16 cellular contexts compared by ENCODE assay signal in the genomic region with DNA sequence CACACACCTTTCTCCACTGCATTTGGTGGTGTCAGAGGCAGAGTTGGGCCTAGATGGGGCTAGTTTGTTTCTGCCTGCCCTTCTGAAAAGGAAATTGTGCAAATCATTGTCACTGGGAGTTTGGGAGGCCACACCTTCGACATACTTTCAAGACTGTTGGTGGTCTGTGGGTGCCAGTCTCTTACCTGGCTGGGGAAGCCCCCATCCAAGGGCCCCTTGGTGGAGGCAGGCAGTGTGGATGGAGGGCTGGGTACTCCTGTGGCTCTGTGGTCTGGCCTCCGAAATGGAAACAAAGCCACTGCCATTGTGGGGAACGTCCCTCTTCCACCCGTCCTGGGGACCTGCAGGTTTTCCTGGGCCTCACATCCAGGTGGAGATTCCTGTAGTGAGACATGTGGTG. TPM values are rescaled to one million over a fixed set of nuclear protein-coding genes. Genes with fewer than 3 reads are reported as not detected.
DNase-seq lines count a peak whose midpoint lies in the region; ATAC-seq and TF ChIP-seq lines count a peak whose summit lies in the region.
"Had no signal": no experiment of that assay in that cellular context is flagged by ENCODE, and none has a peak within 500 bp of the region (broad histone marks: within the 10 kb centered on the region; RNA-seq: fewer than 3 reads in every experiment).

No MANE protein-coding gene starts in this region.

- TF ChIP-seq CTCF in CD8-positive, alpha-beta T cell (IDR thresholded peaks at IDR 0.05): no peak
- TF ChIP-seq CTCF in RWPE1 (conservative IDR thresholded peaks at IDR 0.05; ENCODE audit: low read depth) (no peak), foreskin keratinocyte (conservative IDR thresholded peaks at IDR 0.05) (no peak)

- DNase-seq in CD8-positive, alpha-beta T cell: no peak
- DNase-seq in RWPE1 (ENCODE audit: low spot score) (no peak), epithelial cell of prostate (ENCODE audit: low read depth, low spot score) (no peak), KBM-7 (no peak), foreskin keratinocyte (no peak), AML-193 (lab: John Stamatoyannopoulos, UW) (no peak)
- no peak for DNase-seq in stimulated activated effector memory CD8-positive, alpha-beta T cell treated with anti-CD3 and anti-CD28 coated beads, Interleukin-12 subunit alpha, Interleukin-12 subunit beta, amount 100 ng/mL, for 72 hours (ENCODE audit: low spot score in 2 of 2)
- DNase-seq: activated CD4-positive, alpha-beta T cell treated with anti-CD3 and anti-CD28 coated beads for 4 hours; aorta; NCI-H1048; NCI-H2171 treated with DMSO at 0.1 percent for 48 hours; SHP77 treated with DMSO at 0.1 percent for 48 hours; stimulated activated naive B cell treated with anti-CD40 and anti-IgM and Interleukin-4, amounts not matched to agents 10 μg/mL and 1 μg/mL and 100 μg/mL, for 72 hours; T1000 had no signal

- H3K4me3 ChIP-seq in CD8-positive, alpha-beta T cell (ENCODE audit: low read depth, low read length): no peak overlapping the region

- no peaks in the 10 kb centered on the region for H3K9me3 ChIP-seq in CD8-positive, alpha-beta T cell (ENCODE audit: low read length)

- intact Hi-C loops in CD8-positive, alpha-beta T cell (cut with DNase I, micrococcal nuclease): loop anchor here in 1 of 2 experiments (10.0 kb wide), 1 partner anchor 885 kb away; no protein-coding TSS in a partner anchor

- no peak overlapping the region for H3K27ac ChIP-seq in CD8-positive, alpha-beta T cell (ENCODE audit: low read depth, low read length)
- H3K27ac ChIP-seq in RWPE1: peak overlapping the region; percentile 99
- H3K27ac ChIP-seq in epithelial cell of prostate: peak overlapping the region; percentile 100
- H3K27ac ChIP-seq in foreskin keratinocyte: no peak overlapping the region

- peaks cover 55% of the 10 kb centered on the region for H3K36me3 Mint-ChIP-seq in CD8-positive, alpha-beta T cell
- peaks cover 37% of the 10 kb centered on the region for H3K36me3 Mint-ChIP-seq in stimulated activated effector memory CD8-positive, alpha-beta T cell treated with anti-CD3 and anti-CD28 coated beads, Interleukin-12 subunit alpha, Interleukin-12 subunit beta, amount 100 ng/mL, for 72 hours

- no peaks in the 10 kb centered on the region for H3K27me3 Mint-ChIP-seq in CD8-positive, alpha-beta T cell (ENCODE audit: low read depth)
- H3K27me3 Mint-ChIP-seq: stimulated activated naive B cell treated with anti-CD40 and anti-IgM and Interleukin-4, amounts not matched to agents 10 μg/mL and 1 μg/mL and 100 μg/mL, for 72 hours had no signal

- ATAC-seq in CD8-positive, alpha-beta T cell: no peak
- no peak for ATAC-seq in stimulated activated effector memory CD8-positive, alpha-beta T cell treated with anti-CD3 and anti-CD28 coated beads, Interleukin-12 subunit alpha, Interleukin-12 subunit beta, amount 100 ng/mL, for 72 hours
- ATAC-seq in foreskin keratinocyte (no peak), GM19023 (IDR thresholded peaks at IDR 0.05; ENCODE audit: unreplicated experiment) (no peak)
- ATAC-seq: stimulated activated naive B cell treated with anti-CD40 and anti-IgM and Interleukin-4, amounts not matched to agents 10 μg/mL and 1 μg/mL and 100 μg/mL, for 72 hours had no signal

- H3K4me1 ChIP-seq in CD8-positive, alpha-beta T cell (ENCODE audit: insufficient read depth, low read length): peaks cover 57% of the 10 kb centered on the region
- H3K4me1 ChIP-seq in foreskin keratinocyte: peaks cover 27% of the 10 kb centered on the region

- peaks cover 51% of the 10 kb centered on the region for H3K4me1 Mint-ChIP-seq in CD8-positive, alpha-beta T cell (ENCODE audit: low read depth)
- H3K4me1 Mint-ChIP-seq in stimulated activated effector memory CD8-positive, alpha-beta T cell treated with anti-CD3 and anti-CD28 coated beads, Interleukin-12 subunit alpha, Interleukin-12 subunit beta, amount 100 ng/mL, for 72 hours: peaks cover 49% of the 10 kb centered on the region

- no peak overlapping the region for H3K4me3 Mint-ChIP-seq in CD8-positive, alpha-beta T cell
- H3K4me3 Mint-ChIP-seq in stimulated activated effector memory CD8-positive, alpha-beta T cell treated with anti-CD3 and anti-CD28 coated beads, Interleukin-12 subunit alpha, Interleukin-12 subunit beta, amount 100 ng/mL, for 72 hours: no peak overlapping the region
- H3K4me3 Mint-ChIP-seq: stimulated activated naive B cell treated with anti-CD40 and anti-IgM and Interleukin-4, amounts not matched to agents 10 μg/mL and 1 μg/mL and 100 μg/mL, for 72 hours had no signal

- H3K36me3 ChIP-seq in CD8-positive, alpha-beta T cell (ENCODE audit: insufficient read depth, low read length): peaks cover 40% of the 10 kb centered on the region

- in situ Hi-C loops in KBM-7 (cut with MboI; ENCODE audit: low pct_unique_long_range_greater_than_20kb, low sequenced_read_pairs): no loop called here

- no peaks in the 10 kb centered on the region for H3K27me3 ChIP-seq in CD8-positive, alpha-beta T cell (ENCODE audit: insufficient read depth, low read length)
- no peaks in the 10 kb centered on the region for H3K27me3 ChIP-seq in foreskin keratinocyte

- no peaks in the 10 kb centered on the region for H3K9me3 Mint-ChIP-seq in CD8-positive, alpha-beta T cell
- no peaks in the 10 kb centered on the region for H3K9me3 Mint-ChIP-seq in stimulated activated effector memory CD8-positive, alpha-beta T cell treated with anti-CD3 and anti-CD28 coated beads, Interleukin-12 subunit alpha, Interleukin-12 subunit beta, amount 100 ng/mL, for 72 hours
- H3K9me3 Mint-ChIP-seq: stimulated activated naive B cell treated with anti-CD40 and anti-IgM and Interleukin-4, amounts not matched to agents 10 μg/mL and 1 μg/mL and 100 μg/mL, for 72 hours had no signal

- POLR2A ChIA-PET in CD8-positive, alpha-beta T cell (lab: Charles Lee): interaction anchor here (0.5 kb wide), 1 partner anchor 200 kb away, joined by 3 read pairs; no protein-coding TSS in a partner anchor
- POLR2A ChIA-PET in RWPE1 (lab: Yijun Ruan, JAX; ENCODE audit: low non-redundant PET): no interaction called here

- peak overlapping the region; percentile 81 for H3K27ac Mint-ChIP-seq in CD8-positive, alpha-beta T cell
- peak overlapping the region; percentile 83 for H3K27ac Mint-ChIP-seq in stimulated activated effector memory CD8-positive, alpha-beta T cell treated with anti-CD3 and anti-CD28 coated beads, Interleukin-12 subunit alpha, Interleukin-12 subunit beta, amount 100 ng/mL, for 72 hours
- H3K27ac Mint-ChIP-seq: stimulated activated naive B cell treated with anti-CD40 and anti-IgM and Interleukin-4, amounts not matched to agents 10 μg/mL and 1 μg/mL and 100 μg/mL, for 72 hours had no signal

- CTCF ChIA-PET in CD8-positive, alpha-beta T cell (lab: Charles Lee): interaction anchor here (3.2 kb wide), 1 partner anchor 18 kb away, joined by 16 read pairs; no protein-coding TSS in a partner anchor
- CTCF ChIA-PET in RWPE1 (lab: Yijun Ruan, JAX): no interaction called here

RNA-seq across cellular contexts. Expression of a gene that starts 10.9 kb away (rescaled TPM):
- total RNA-seq in CD8-positive, alpha-beta T cell: 1 to 10 TPM; 1.0 to 2.5 TPM
- 8.2 and 12.9 TPM in 2 replicates for total RNA-seq in foreskin keratinocyte
- 11.6 and 19.9 TPM in 2 replicates for polyA plus RNA-seq in foreskin keratinocyte
- total RNA-seq: H4 had no signal

RNA-seq across cellular contexts. Expression of a gene that starts 27.9 kb away (rescaled TPM):
- 10 to 100 TPM; 35.0 to 40.1 TPM for total RNA-seq in CD8-positive, alpha-beta T cell
- total RNA-seq in foreskin keratinocyte: 127 and 152 TPM in 2 replicates
- polyA plus RNA-seq in foreskin keratinocyte: 74.0 and 81.3 TPM in 2 replicates

RNA-seq across cellular contexts. Expression of a gene that starts 28.1 kb away (rescaled TPM):
- total RNA-seq in CD8-positive, alpha-beta T cell: 1 to 10 TPM; 2.4 to 3.0 TPM
- 13.2 and 16.2 TPM in 2 replicates for total RNA-seq in foreskin keratinocyte
- polyA plus RNA-seq in foreskin keratinocyte: 13.0 and 16.4 TPM in 2 replicates

RNA-seq across cellular contexts. Expression of a gene that starts 37.5 kb away (rescaled TPM):
- total RNA-seq in CD8-positive, alpha-beta T cell: 10 to 100 TPM; 10.4 to 10.7 TPM
- 21.1 and 21.5 TPM in 2 replicates for total RNA-seq in foreskin keratinocyte
- 20.2 and 22.0 TPM in 2 replicates for polyA plus RNA-seq in foreskin keratinocyte

RNA-seq across cellular contexts. Expression of a gene that starts 37.6 kb away (rescaled TPM):
- 10 to 100 TPM; 48.7 to 49.0 TPM for total RNA-seq in CD8-positive, alpha-beta T cell
- total RNA-seq in foreskin keratinocyte: 55.3 and 61.2 TPM in 2 replicates
- 21.9 and 26.5 TPM in 2 replicates for polyA plus RNA-seq in foreskin keratinocyte

Comparison
In these comparisons a context has a peak if more than half of its experiments do, and no peak if none do; other contexts are left out.
1. H3K27ac ChIP-seq: peak in RWPE1 (single experiment) and epithelial cell of prostate (single experiment); none in CD8-positive, alpha-beta T cell (single experiment) and foreskin keratinocyte (single experiment).